ENCODE assay signal across 8 cellular contexts in genomic region chrX:153764786-153765137, GRCh38. TPM values are rescaled to one million over a fixed set of nuclear protein-coding genes. Genes with fewer than 3 reads are reported as not detected.
DNase-seq lines count a peak whose midpoint lies in the region; ATAC-seq and TF ChIP-seq lines count a peak whose summit lies in the region.
"Had no signal": no experiment of that assay in that cellular context is flagged by ENCODE, and none has a peak within 500 bp of the region (broad histone marks: within the 10 kb centered on the region; RNA-seq: fewer than 3 reads in every experiment).

No MANE protein-coding gene starts in this region.

- in situ Hi-C loops in Panc1 (cut with HindIII; ENCODE audit: low pct_unique_long_range_greater_than_20kb, low sequenced_read_pairs), result no loop called here

- H2AFZ ChIP-seq in OCI-LY7 (ENCODE audit: low read length), result no peak overlapping the region

- no peaks in the 10 kb centered on the region for H3K27me3 ChIP-seq in Panc1 (ENCODE audit: control insufficient read depth, insufficient read depth, low read length)

- H3K9me3 ChIP-seq in Panc1 (ENCODE audit: control insufficient read depth, insufficient read depth, low read depth, low read length) (no peaks in the 10 kb centered on the region), OCI-LY7 (ENCODE audit: low read length) (no peaks in the 10 kb centered on the region)

- no peak for TF ChIP-seq CTCF in Panc1 (IDR thresholded peaks at IDR 0.05)
- TF ChIP-seq CTCF in epithelial cell of proximal tubule (conservative IDR thresholded peaks at IDR 0.05; ENCODE audit: low read depth, low read length), result no peak
- TF ChIP-seq CTCF in OCI-LY7 (conservative IDR thresholded peaks at IDR 0.05; ENCODE audit: low read length), result no peak

- intact Hi-C loops in Panc1 (cut with micrococcal nuclease; ENCODE audit: unreplicated experiment) (loop anchor here (10.0 kb wide), 2 partner anchors 120 to 160 kb away; partner anchors contain the start of genes ARHGAP4 and L1CAM), OCI-LY7 (cut with micrococcal nuclease; ENCODE audit: unreplicated experiment) (loop anchor here (1.0 to 10.0 kb wide), 4 partner anchors 70 to 183 kb away; partner anchors contain the start of genes PDZD4 and SLC6A8)

- H3K4me3 ChIP-seq in Panc1 (ENCODE audit: low read depth in 2 of 2, low read length in 2 of 2) (peak overlapping the region; percentile 30 to 48; a peak in 3 of 4 replicates), epithelial cell of proximal tubule (ENCODE audit: low read depth, low read length) (peak overlapping the region; percentile 49), OCI-LY7 (ENCODE audit: low read depth, low read length, poor library complexity, severe bottlenecking) (no peak overlapping the region)

- H3K79me2 ChIP-seq in OCI-LY7 (ENCODE audit: insufficient read depth, low read depth, low read length), result no peaks in the 10 kb centered on the region

- BruUV-seq in Panc1 (replicated peaks; lab: Mats Ljungman, UMichigan), result no TSS peak
- no TSS peak for BruUV-seq in OCI-LY7 (replicated peaks; lab: Mats Ljungman, UMichigan)

- H3K4me1 ChIP-seq in Panc1 (ENCODE audit: control insufficient read depth, insufficient read depth, low read length) (peaks cover 25% of the 10 kb centered on the region), OCI-LY7 (ENCODE audit: insufficient read depth, low read length, poor library complexity, severe bottlenecking) (peaks cover 6% of the 10 kb centered on the region)

- DNase-seq in Panc1 (ENCODE audit: low read depth, low spot score) (no peak), epithelial cell of proximal tubule (ENCODE audit: low read depth) (no peak), OCI-LY7 (ENCODE audit: low spot score) (no peak)
- DNase-seq: activated CD4-positive, CD25-positive, alpha-beta regulatory T cell; MM.1S; stimulated activated CD4-positive, alpha-beta T cell treated with anti-CD3 and anti-CD28 coated beads, Interleukin-2, amount 100 ng/mL, for 24 hours had no signal

- no peaks in the 10 kb centered on the region for H3K9me2 ChIP-seq in OCI-LY7 (ENCODE audit: insufficient read depth, low read length)

- POLR2A ChIA-PET in Panc1 (lab: Charles Lee) (no interaction called here), OCI-LY7 (lab: Charles Lee) (no interaction called here)

- CTCF ChIA-PET in Panc1 (lab: Charles Lee) (interaction anchor here (0.6 kb wide), 1 partner anchor 32 kb away, joined by 9 read pairs; no protein-coding TSS in a partner anchor), OCI-LY7 (lab: Charles Lee; ENCODE audit: unreplicated experiment) (no interaction called here)

- H4K20me1 ChIP-seq in OCI-LY7 (ENCODE audit: insufficient read depth, low read length), result no peaks in the 10 kb centered on the region

- H3K36me3 ChIP-seq in Panc1 (ENCODE audit: control insufficient read depth, insufficient read depth, low read length) (no peaks in the 10 kb centered on the region), OCI-LY7 (ENCODE audit: insufficient read depth, low read length) (no peaks in the 10 kb centered on the region)

- H3K27ac ChIP-seq in Panc1 (ENCODE audit: low read length), result peak overlapping the region; percentile 81
- H3K27ac ChIP-seq in temporal lobe (ENCODE audit: low read depth, low read length), result peak overlapping the region; percentile 99
- H3K27ac ChIP-seq in OCI-LY7 (ENCODE audit: low read depth, low read length, poor library complexity, severe bottlenecking), result no peak overlapping the region

- H3K4me2 ChIP-seq in OCI-LY7 (ENCODE audit: low read length), result no peak overlapping the region

- ATAC-seq in Panc1 (no peak), GM19351 (IDR thresholded peaks at IDR 0.05; ENCODE audit: unreplicated experiment) (no peak)

RNA-seq across cellular contexts. Expression of gene PLXNB3, which starts 0.7 kb away (rescaled TPM):
- total RNA-seq in Panc1 (2021; ENCODE audit: unreplicated experiment) (14.3 TPM), epithelial cell of proximal tubule (2.9 and 7.4 TPM in 2 replicates), temporal lobe (2.2 TPM), OCI-LY7 (2022) (not detected in 2 replicates)
- 23.9 TPM for polyA plus RNA-seq in Panc1 (2012; ENCODE audit: insufficient read length)
- not detected in 2 replicates for total RNA-seq in OCI-LY7 (2014; rRNA removed; shearing (Covaris generic))

RNA-seq across cellular contexts. Expression of gene SRPK3, which starts 16.1 kb away (rescaled TPM):
- total RNA-seq in Panc1 (2021; ENCODE audit: unreplicated experiment), result 1.6 TPM
- polyA plus RNA-seq in Panc1 (2012; ENCODE audit: insufficient read length), result 2.6 TPM
- total RNA-seq in epithelial cell of proximal tubule, result 0.17 TPM in 1 of 2 replicates, not detected in the other
- 0.25 TPM for total RNA-seq in temporal lobe
- total RNA-seq in OCI-LY7 (2014; rRNA removed; shearing (Covaris generic)), result not detected in 2 replicates
- total RNA-seq in OCI-LY7 (2022), result not detected in 2 replicates

RNA-seq across cellular contexts. Expression of gene IDH3G, which starts 29.4 kb away (rescaled TPM):
- total RNA-seq in Panc1 (2021; ENCODE audit: unreplicated experiment) (89.4 TPM), epithelial cell of proximal tubule (62.2 and 91.4 TPM in 2 replicates), temporal lobe (52.1 TPM), OCI-LY7 (2022) (47.5 and 51.8 TPM in 2 replicates)
- 205 TPM for polyA plus RNA-seq in Panc1 (2012; ENCODE audit: insufficient read length)
- 52.5 and 53.2 TPM in 2 replicates for total RNA-seq in OCI-LY7 (2014; rRNA removed; shearing (Covaris generic))

RNA-seq across cellular contexts. Expression of gene SSR4, which starts 29.7 kb away (rescaled TPM):
- 504 TPM for total RNA-seq in Panc1 (2021; ENCODE audit: unreplicated experiment)
- 706 TPM for polyA plus RNA-seq in Panc1 (2012; ENCODE audit: insufficient read length)
- 128 and 239 TPM in 2 replicates for total RNA-seq in epithelial cell of proximal tubule
- total RNA-seq in temporal lobe, result 50.2 TPM
- 121 and 165 TPM in 2 replicates for total RNA-seq in OCI-LY7 (2014; rRNA removed; shearing (Covaris generic))
- 156 and 186 TPM in 2 replicates for total RNA-seq in OCI-LY7 (2022)

RNA-seq across cellular contexts. Expression of gene ABCD1, which starts 40.1 kb away (rescaled TPM):
- total RNA-seq in Panc1 (2021; ENCODE audit: unreplicated experiment) (86.6 TPM), epithelial cell of proximal tubule (8.2 and 12.6 TPM in 2 replicates), temporal lobe (3.4 TPM), OCI-LY7 (2022) (8.8 TPM in 2 replicates)
- polyA plus RNA-seq in Panc1 (2012; ENCODE audit: insufficient read length), result 81.6 TPM
- 2.7 and 6.9 TPM in 2 replicates for total RNA-seq in OCI-LY7 (2014; rRNA removed; shearing (Covaris generic))
